ENCODE assay signal across 8 cellular contexts in the genomic region with DNA sequence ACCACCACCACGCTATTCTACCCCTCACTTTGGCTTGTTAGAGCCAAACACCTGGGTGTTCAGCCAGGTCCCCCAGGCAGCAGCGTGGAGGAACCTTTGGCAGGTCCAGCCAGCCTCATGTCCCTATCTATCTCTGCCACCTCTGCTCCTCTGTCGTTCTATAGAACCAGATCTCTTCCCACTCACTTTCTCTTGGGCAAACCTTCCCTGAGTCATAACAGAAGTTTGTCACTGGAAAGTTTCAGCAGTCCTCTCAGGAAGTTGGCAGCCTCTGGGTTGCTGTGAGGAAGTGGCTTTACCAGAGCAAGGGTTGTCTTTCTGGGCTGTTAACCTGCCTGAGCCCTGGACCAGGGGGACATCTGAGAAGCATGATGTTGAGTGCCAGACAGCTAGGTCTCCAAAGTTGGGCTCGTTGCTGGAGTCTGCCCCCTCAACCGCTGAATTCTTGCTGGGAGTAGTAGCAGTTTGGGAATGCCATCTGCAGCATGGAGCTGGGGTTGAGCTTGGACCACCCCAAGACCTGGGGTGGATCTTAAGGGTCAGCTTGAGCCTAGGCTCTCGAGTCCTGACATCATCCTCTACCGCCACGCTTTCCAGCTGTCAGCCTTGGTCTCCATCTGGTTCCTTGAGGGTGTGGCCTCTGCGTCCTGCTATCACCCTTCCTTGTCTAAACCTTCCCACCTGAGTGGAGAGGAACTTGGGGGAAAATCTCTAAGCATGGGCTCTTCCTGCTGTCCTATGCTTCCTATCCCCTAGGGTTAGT. TPM values are rescaled to one million over a fixed set of nuclear protein-coding genes. Genes with fewer than 3 reads are reported as not detected.
DNase-seq lines count a peak whose midpoint lies in the region; ATAC-seq and TF ChIP-seq lines count a peak whose summit lies in the region.

No MANE protein-coding gene starts in this region.

- peak overlapping the region; percentile 88 for H3K27ac ChIP-seq in right cardiac atrium (ENCODE audit: low read length)

- H3K36me3 Mint-ChIP-seq in activated naive CD4-positive, alpha-beta T cell treated with anti-CD3 and anti-CD28 coated beads, Interleukin-2, amount 50 U/mL, for 24 hours = peaks cover 22% of the 10 kb centered on the region

- H3K9me3 ChIP-seq in right cardiac atrium (ENCODE audit: control insufficient read depth, low read length) = no peaks in the 10 kb centered on the region

- H3K4me1 Mint-ChIP-seq in activated naive CD4-positive, alpha-beta T cell treated with anti-CD3 and anti-CD28 coated beads, Interleukin-2, amount 50 U/mL, for 24 hours = peaks cover 77% of the 10 kb centered on the region

- in situ Hi-C loops in G401 (cut with HindIII; ENCODE audit: low sequenced_read_pairs) = loop anchor here (10.0 kb wide), 1 partner anchor 174 kb away; no protein-coding TSS in a partner anchor

- intact Hi-C loops in right cardiac atrium (cut with DNase I) = loop anchor here in 2 of 4 donors (5.0 kb wide), 1 partner anchor 43 kb away; no protein-coding TSS in a partner anchor

- no peaks in the 10 kb centered on the region for H3K27me3 ChIP-seq in GM06990 (replicated peaks; ENCODE audit: control insufficient read depth, insufficient read depth, low read length)
- no peaks in the 10 kb centered on the region for H3K27me3 ChIP-seq in right cardiac atrium (ENCODE audit: control insufficient read depth, insufficient read depth)

- no peak for TF ChIP-seq CTCF in GM06990 (IDR thresholded peaks at IDR 0.05; ENCODE audit: insufficient read depth, low read length, poor library complexity, severe bottlenecking)

- H3K4me3 Mint-ChIP-seq in activated naive CD4-positive, alpha-beta T cell treated with anti-CD3 and anti-CD28 coated beads, Interleukin-2, amount 50 U/mL, for 24 hours = peak overlapping the region; percentile 94

- ATAC-seq in right cardiac atrium (peak in 1 of 2 donors; percentile 4), GM18873 (IDR thresholded peaks at IDR 0.05; ENCODE audit: low FRiP score, unreplicated experiment) (no peak)

- H3K27me3 Mint-ChIP-seq in activated naive CD4-positive, alpha-beta T cell treated with anti-CD3 and anti-CD28 coated beads, Interleukin-2, amount 50 U/mL, for 24 hours = no peaks in the 10 kb centered on the region

- DNase-seq in GM06990 (ENCODE audit: extremely low read depth, insufficient read length) (no peak), NCI-H2227 (lab: John Stamatoyannopoulos, UW; ENCODE audit: unreplicated experiment) (peak; percentile 62), right cardiac atrium (peak in 2 of 3 donors; percentile 59 to 66), skeletal muscle cell (ENCODE audit: low read depth) (no peak), G401 (ENCODE audit: low spot score) (no peak), superior temporal gyrus (ENCODE audit: extremely low spot score) (no peak)

- H3K4me1 ChIP-seq in right cardiac atrium (ENCODE audit: control insufficient read depth, insufficient read depth, low read length) = peaks cover 10% of the 10 kb centered on the region

- 35% methylated on average over 9 of the region's 9 CpGs for WGBS in right cardiac atrium

- H3K4me3 ChIP-seq in GM06990 (replicated peaks; ENCODE audit: low read depth, low read length) (peak overlapping the region; percentile 88), right cardiac atrium (ENCODE audit: low read length) (peak overlapping the region; percentile 57), skeletal muscle cell (ENCODE audit: low read depth, low read length) (peak overlapping the region; percentile 86)

- H3K27ac Mint-ChIP-seq in activated naive CD4-positive, alpha-beta T cell treated with anti-CD3 and anti-CD28 coated beads, Interleukin-2, amount 50 U/mL, for 24 hours = peak overlapping the region; percentile 99

- H3K36me3 ChIP-seq in GM06990 (ENCODE audit: control insufficient read depth, insufficient read depth, low read length) = peaks cover 3% of the 10 kb centered on the region

- H3K9me3 Mint-ChIP-seq in activated naive CD4-positive, alpha-beta T cell treated with anti-CD3 and anti-CD28 coated beads, Interleukin-2, amount 50 U/mL, for 24 hours = no peaks in the 10 kb centered on the region

RNA-seq across cellular contexts. Expression of a gene that starts 0.9 kb away (rescaled TPM):
- 10 to 100 TPM; 28.9 to 71.3 (median 51.1) TPM for total RNA-seq in right cardiac atrium
- polyA plus RNA-seq in right cardiac atrium = 41.9 TPM
- total RNA-seq in G401 (2014; rRNA removed; shearing (Covaris generic)) = 5.0 and 7.4 TPM in 2 replicates

RNA-seq across cellular contexts. Expression of a gene that starts 27.4 kb away (rescaled TPM):
- total RNA-seq in right cardiac atrium = 10 to 100 TPM; 13.7 to 18.5 (median 16.0) TPM
- polyA plus RNA-seq in right cardiac atrium = 13.3 TPM
- 21.0 and 27.3 TPM in 2 replicates for total RNA-seq in G401 (2014; rRNA removed; shearing (Covaris generic))

RNA-seq across cellular contexts. Expression of a gene that starts 38.7 kb away (rescaled TPM):
- total RNA-seq in right cardiac atrium = 1 to 10 TPM; 1.8 to 5.7 (median 4.1) TPM
- polyA plus RNA-seq in right cardiac atrium = 4.5 TPM
- total RNA-seq in G401 (2014; rRNA removed; shearing (Covaris generic)) = 0.55 and 2.3 TPM in 2 replicates

RNA-seq across cellular contexts. Expression of a gene that starts 45.0 kb away (rescaled TPM):
- 10 to 100 TPM; 18.9 to 56.2 (median 32.9) TPM for total RNA-seq in right cardiac atrium
- polyA plus RNA-seq in right cardiac atrium = 20.7 TPM
- 16.7 and 19.1 TPM in 2 replicates for total RNA-seq in G401 (2014; rRNA removed; shearing (Covaris generic))

Comparison
In these comparisons a context has a peak if more than half of its experiments do, and no peak if none do; other contexts are left out.
1. DNase-seq: peak in NCI-H2227 (single experiment) and right cardiac atrium (2 of 3); none in GM06990 (single experiment), skeletal muscle cell (single experiment), G401 (single experiment) and superior temporal gyrus (single experiment).
2. Peak in every context shown above with its lines, with median percentiles within 50 percentile points of each other: H3K4me3 ChIP-seq.